16 cellular contexts compared by ENCODE assay signal in the genomic region with DNA sequence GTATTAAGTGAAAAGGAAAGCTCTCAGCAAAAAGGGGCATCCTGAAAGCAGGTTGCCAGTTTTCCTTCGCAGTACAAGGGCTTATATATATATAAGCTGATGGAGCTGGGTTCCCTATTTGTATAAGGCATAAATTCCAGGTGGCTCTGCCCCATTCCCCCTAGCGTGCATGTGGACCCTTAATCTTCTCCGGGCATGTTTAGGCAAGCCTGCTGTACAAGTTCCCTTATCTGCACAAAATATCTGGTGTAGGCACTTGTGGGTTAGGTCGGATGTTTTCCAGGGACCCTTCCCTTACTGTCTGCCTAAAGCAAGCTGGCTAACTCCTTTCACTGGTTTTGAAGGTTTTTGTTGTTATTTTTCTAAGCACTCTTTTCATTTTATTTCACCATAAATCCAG.
DNase-seq lines count a peak whose midpoint lies in the region; ATAC-seq and TF ChIP-seq lines count a peak whose summit lies in the region.
"Had no signal": no experiment of that assay in that cellular context is flagged by ENCODE, and none has a peak within 500 bp of the region (broad histone marks: within the 10 kb centered on the region; RNA-seq: fewer than 3 reads in every experiment).

No MANE protein-coding gene starts in this region.

- no peak for ATAC-seq in HG03354 (IDR thresholded peaks at IDR 0.05; ENCODE audit: poor library complexity, severe bottlenecking, unreplicated experiment)
- ATAC-seq in CD8-positive, alpha-beta T cell = no peak
- ATAC-seq in activated CD8-positive, alpha-beta T cell treated with anti-CD3 and anti-CD28 coated beads for 36 hours = no peak

- H3K36me3 ChIP-seq in KOPT-K1 (ENCODE audit: insufficient read depth, low read length) (no peaks in the 10 kb centered on the region), neuronal stem cell (replicated peaks in 1 of 2; ENCODE audit: control insufficient read depth in 2 of 2, insufficient read depth in 2 of 2, low read length in 2 of 2) (no peaks in the 10 kb centered on the region)
- no peaks in the 10 kb centered on the region for H3K36me3 ChIP-seq in CD8-positive, alpha-beta T cell (ENCODE audit: insufficient read depth, low read length)
- H3K36me3 ChIP-seq: cardiac muscle cell, upper lobe of left lung had no signal

- no peak overlapping the region for H2BK12ac ChIP-seq in neuronal stem cell (ENCODE audit: low read length)

- H2BK15ac ChIP-seq in neuronal stem cell (ENCODE audit: low read length) = no peak overlapping the region

- H3K27me3 ChIP-seq in neuronal stem cell (ENCODE audit: control insufficient read depth in 3 of 3, insufficient read depth in 3 of 3, low read depth in 1 of 3, low read length in 3 of 3) = no peaks in the 10 kb centered on the region
- H3K27me3 ChIP-seq in CD8-positive, alpha-beta T cell (ENCODE audit: insufficient read depth, low read length) = no peaks in the 10 kb centered on the region
- H3K27me3 ChIP-seq: cardiac muscle cell, upper lobe of left lung had no signal

- H2BK5ac ChIP-seq in neuronal stem cell (ENCODE audit: low read length) = no peak overlapping the region

- peaks cover 5% of the 10 kb centered on the region for H3K4me1 Mint-ChIP-seq in CD8-positive, alpha-beta T cell (ENCODE audit: low read depth)
- peaks cover 2% of the 10 kb centered on the region for H3K4me1 Mint-ChIP-seq in activated CD8-positive, alpha-beta T cell treated with anti-CD3 and anti-CD28 coated beads for 36 hours (ENCODE audit: low read depth)

- intact Hi-C loops in CD8-positive, alpha-beta T cell (cut with DNase I, micrococcal nuclease) = no loop called here
- intact Hi-C loops in activated CD8-positive, alpha-beta T cell treated with anti-CD3 and anti-CD28 coated beads for 36 hours (cut with micrococcal nuclease) = no loop called here

- H3K9ac ChIP-seq in neuronal stem cell (ENCODE audit: low read depth, low read length, poor library complexity) = no peak overlapping the region

- peak overlapping the region; percentile 30 for H2AFZ ChIP-seq in neuronal stem cell (ENCODE audit: low read length)

- no peak overlapping the region for H3K4me2 ChIP-seq in neuronal stem cell (ENCODE audit: insufficient read depth, low read length, poor library complexity, severe bottlenecking)

- H3K4me1 ChIP-seq in neuronal stem cell (ENCODE audit: control insufficient read depth in 2 of 2, insufficient read depth in 1 of 2, low read depth in 1 of 2, low read length in 2 of 2) = no peaks in the 10 kb centered on the region
- H3K4me1 ChIP-seq in CD8-positive, alpha-beta T cell (ENCODE audit: insufficient read depth, low read length) = no peaks in the 10 kb centered on the region
- H3K4me1 ChIP-seq: upper lobe of left lung had no signal

- H3K9me3 ChIP-seq in KOPT-K1 (ENCODE audit: insufficient read depth, low read length, poor library complexity, severe bottlenecking) (no peaks in the 10 kb centered on the region), neuronal stem cell (replicated peaks in 1 of 2; ENCODE audit: control insufficient read depth in 2 of 2, insufficient read depth in 1 of 2, low read depth in 1 of 2, low read length in 2 of 2) (no peaks in the 10 kb centered on the region)
- no peaks in the 10 kb centered on the region for H3K9me3 ChIP-seq in CD8-positive, alpha-beta T cell (ENCODE audit: low read length)
- H3K9me3 ChIP-seq: upper lobe of left lung had no signal

- H3K9me3 Mint-ChIP-seq in CD8-positive, alpha-beta T cell = no peaks in the 10 kb centered on the region
- H3K9me3 Mint-ChIP-seq in activated CD8-positive, alpha-beta T cell treated with anti-CD3 and anti-CD28 coated beads for 36 hours = no peaks in the 10 kb centered on the region

- H3K4me3 ChIP-seq in neuronal stem cell (ENCODE audit: low read length in 2 of 2) = no peak overlapping the region
- H3K4me3 ChIP-seq in CD8-positive, alpha-beta T cell (ENCODE audit: low read depth, low read length) = no peak overlapping the region
- H3K4me3 ChIP-seq: cardiac muscle cell had no signal

- no peak overlapping the region for H3K4ac ChIP-seq in neuronal stem cell (ENCODE audit: low read length)

- H4K8ac ChIP-seq in neuronal stem cell (ENCODE audit: low read depth, low read length) = no peak overlapping the region

- H3K27ac Mint-ChIP-seq in CD8-positive, alpha-beta T cell = no peak overlapping the region
- H3K27ac Mint-ChIP-seq in activated CD8-positive, alpha-beta T cell treated with anti-CD3 and anti-CD28 coated beads for 36 hours = no peak overlapping the region
- H3K27ac Mint-ChIP-seq: activated naive CD8-positive, alpha-beta T cell had no signal

- no peak for TF ChIP-seq CTCF in CD8-positive, alpha-beta T cell (IDR thresholded peaks at IDR 0.05)
- TF ChIP-seq CTCF in activated CD8-positive, alpha-beta T cell treated with anti-CD3 and anti-CD28 coated beads for 36 hours (IDR thresholded peaks at IDR 0.05) = no peak

- peak overlapping the region; percentile 41 for H3K27ac ChIP-seq in KOPT-K1 (ENCODE audit: low read depth, low read length, poor library complexity, severe bottlenecking)
- no peak overlapping the region for H3K27ac ChIP-seq in neuronal stem cell (replicated peaks; ENCODE audit: low read length)
- H3K27ac ChIP-seq in CD8-positive, alpha-beta T cell (ENCODE audit: low read depth, low read length) = no peak overlapping the region
- H3K27ac ChIP-seq: C4-2B, cardiac muscle cell, upper lobe of left lung had no signal

- H3K27me3 Mint-ChIP-seq in CD8-positive, alpha-beta T cell (ENCODE audit: low read depth) = no peaks in the 10 kb centered on the region
- no peaks in the 10 kb centered on the region for H3K27me3 Mint-ChIP-seq in activated CD8-positive, alpha-beta T cell treated with anti-CD3 and anti-CD28 coated beads for 36 hours

- H3K14ac ChIP-seq in neuronal stem cell (ENCODE audit: low read length) = no peak overlapping the region

- peak; percentile 1 for DNase-seq in NCI-H510A treated with DMSO at 0.1 percent for 48 hours (lab: John Stamatoyannopoulos, UW)
- DNase-seq in NCI-H510A (lab: John Stamatoyannopoulos, UW) = no peak
- DNase-seq in SK-N-DZ (ENCODE audit: low spot score) = peak; percentile 52
- no peak for DNase-seq in neuronal stem cell (ENCODE audit: low spot score)
- DNase-seq in CD8-positive, alpha-beta T cell = no peak
- no peak for DNase-seq in activated CD8-positive, alpha-beta T cell treated with anti-CD3 and anti-CD28 coated beads for 36 hours
- DNase-seq: activated CD4-positive, CD25-positive, alpha-beta regulatory T cell; effector memory CD4-positive, alpha-beta T cell; NCI-H1436 treated with DMSO at 0.1 percent for 48 hours; NCI-H446 treated with DMSO at 0.1 percent for 48 hours; upper lobe of left lung had no signal

- no CpG with 5 or more reads among the region's 4 CpGs for WGBS in neuronal stem cell (ENCODE audit: extremely low coverage in 2 of 2, insufficient read length in 2 of 2, insufficient replicate concordance in 1 of 2), 2 donors

- H4K91ac ChIP-seq in neuronal stem cell (ENCODE audit: low read depth, low read length, poor library complexity) = no peak overlapping the region

- CTCF ChIA-PET in CD8-positive, alpha-beta T cell (lab: Charles Lee) = no interaction called here
- CTCF ChIA-PET in activated CD8-positive, alpha-beta T cell treated with anti-CD3 and anti-CD28 coated beads for 36 hours (lab: Charles Lee) = no interaction called here

- no peak overlapping the region for H2BK120ac ChIP-seq in neuronal stem cell (ENCODE audit: low read depth, low read length)

- no peak overlapping the region for H3K23ac ChIP-seq in neuronal stem cell (ENCODE audit: low read depth, low read length, poor library complexity)

- no peaks in the 10 kb centered on the region for H3K36me3 Mint-ChIP-seq in CD8-positive, alpha-beta T cell
- H3K36me3 Mint-ChIP-seq in activated CD8-positive, alpha-beta T cell treated with anti-CD3 and anti-CD28 coated beads for 36 hours (ENCODE audit: low read depth) = no peaks in the 10 kb centered on the region
- H3K36me3 Mint-ChIP-seq: activated naive CD8-positive, alpha-beta T cell had no signal

- H3K79me1 ChIP-seq in neuronal stem cell (ENCODE audit: low read depth, low read length) = no peaks in the 10 kb centered on the region

- no peak overlapping the region for H3K18ac ChIP-seq in neuronal stem cell (ENCODE audit: low read length)

- no peak overlapping the region for H2AK5ac ChIP-seq in neuronal stem cell (ENCODE audit: low read depth, low read length)

- no peak overlapping the region for H3K4me3 Mint-ChIP-seq in CD8-positive, alpha-beta T cell
- no peak overlapping the region for H3K4me3 Mint-ChIP-seq in activated CD8-positive, alpha-beta T cell treated with anti-CD3 and anti-CD28 coated beads for 36 hours
- H3K4me3 Mint-ChIP-seq: activated naive CD8-positive, alpha-beta T cell had no signal

- POLR2A ChIA-PET in CD8-positive, alpha-beta T cell (lab: Charles Lee) = no interaction called here
- POLR2A ChIA-PET in activated CD8-positive, alpha-beta T cell treated with anti-CD3 and anti-CD28 coated beads for 36 hours (lab: Charles Lee) = no interaction called here

Comparison
In these comparisons a context has a peak if more than half of its experiments do, and no peak if none do; other contexts are left out.
1. DNase-seq: peak in NCI-H510A treated with DMSO at 0.1 percent for 48 hours (single experiment) and SK-N-DZ (single experiment); none in NCI-H510A (single experiment), neuronal stem cell (single experiment), CD8-positive, alpha-beta T cell (0 of 7) and activated CD8-positive, alpha-beta T cell treated with anti-CD3 and anti-CD28 coated beads for 36 hours (single experiment).